ENCODE assay signal across 8 cellular contexts in the genomic region with DNA sequence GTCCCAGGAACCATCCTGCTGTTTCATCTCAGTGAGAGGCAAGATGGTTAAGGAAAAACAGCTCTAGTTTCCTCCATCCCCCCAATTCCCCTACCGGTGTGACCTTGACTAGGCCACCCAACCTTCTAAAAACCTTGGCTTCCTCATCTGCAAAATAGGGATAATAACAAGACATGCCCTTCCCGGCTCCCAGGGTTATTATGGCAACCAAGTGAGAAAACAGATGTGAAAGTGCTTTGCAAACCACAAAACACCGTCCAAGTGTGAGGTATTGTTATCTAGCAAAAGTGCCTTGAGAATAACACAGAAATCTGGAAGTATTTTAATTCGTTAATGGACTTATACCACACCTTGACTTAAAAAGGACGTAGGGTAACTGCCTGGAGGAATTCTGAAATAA.
DNase-seq lines count a peak whose midpoint lies in the region; ATAC-seq and TF ChIP-seq lines count a peak whose summit lies in the region.

No MANE protein-coding gene starts in this region.

- H3K27ac ChIP-seq in layer of hippocampus (ENCODE audit: low read depth, low read length) (peak overlapping the region; percentile 90), thyroid gland (peak overlapping the region in 2 of 3 donors; percentile 76 to 90)

- no peaks in the 10 kb centered on the region for H3K27me3 ChIP-seq in layer of hippocampus (ENCODE audit: control insufficient read depth, insufficient read depth, low read length)
- H3K27me3 ChIP-seq in thyroid gland = no peaks in the 10 kb centered on the region

- H3K36me3 ChIP-seq in thyroid gland = no peaks in the 10 kb centered on the region

- peaks cover 98% of the 10 kb centered on the region for H3K4me1 Mint-ChIP-seq in activated naive CD4-positive, alpha-beta T cell treated with anti-CD3 and anti-CD28 coated beads, Interleukin-2, amount 10 ng/mL, durations not matched to agents 7 days and 5 days
- peaks cover 93% of the 10 kb centered on the region for H3K4me1 Mint-ChIP-seq in activated T-helper 1 cell treated with anti-CD3 and anti-CD28 coated beads, Interleukin-12 subunit alpha, Interleukin-12 subunit beta, Interleukin-2, Interleukin-4 antibody, amounts not matched to agents 30 ng/mL and 10 ng/mL and 1 ng/mL, durations not matched to agents 14 hours and 24 hours and 36 hours (ENCODE audit: low read depth)

- H3K27ac Mint-ChIP-seq in activated naive CD4-positive, alpha-beta T cell treated with anti-CD3 and anti-CD28 coated beads, Interleukin-2, amount 10 ng/mL, durations not matched to agents 7 days and 5 days = peak overlapping the region; percentile 93
- H3K27ac Mint-ChIP-seq in activated T-helper 1 cell treated with anti-CD3 and anti-CD28 coated beads, Interleukin-12 subunit alpha, Interleukin-12 subunit beta, Interleukin-2, Interleukin-4 antibody, amounts not matched to agents 30 ng/mL and 10 ng/mL and 1 ng/mL, durations not matched to agents 14 hours and 24 hours and 36 hours = peak overlapping the region; percentile 93

- no peak for TF ChIP-seq CTCF in thyroid gland (IDR thresholded peaks at IDR 0.05)

- TF ChIP-seq POLR2A in thyroid gland (IDR thresholded peaks at IDR 0.05) = no peak

- no peak for DNase-seq in activated naive CD4-positive, alpha-beta T cell treated with anti-CD3 and anti-CD28 coated beads, Interleukin-2, amount 10 ng/mL, durations not matched to agents 7 days and 5 days
- no peak for DNase-seq in activated naive CD4-positive, alpha-beta T cell (lab: John Stamatoyannopoulos, UW)
- DNase-seq in activated T-helper 1 cell treated with anti-CD3 and anti-CD28 coated beads, Interleukin-12 subunit alpha, Interleukin-12 subunit beta, Interleukin-2, Interleukin-4 antibody, amounts not matched to agents 30 ng/mL and 10 ng/mL and 1 ng/mL, durations not matched to agents 14 hours and 24 hours and 36 hours (ENCODE audit: low spot score) = no peak
- DNase-seq in thyroid gland = no peak
- no peak for DNase-seq in AG08396 (ENCODE audit: low spot score)

- H3K4me3 Mint-ChIP-seq in activated naive CD4-positive, alpha-beta T cell treated with anti-CD3 and anti-CD28 coated beads, Interleukin-2, amount 10 ng/mL, durations not matched to agents 7 days and 5 days = peak overlapping the region; percentile 5
- peak overlapping the region; percentile 57 for H3K4me3 Mint-ChIP-seq in activated T-helper 1 cell treated with anti-CD3 and anti-CD28 coated beads, Interleukin-12 subunit alpha, Interleukin-12 subunit beta, Interleukin-2, Interleukin-4 antibody, amounts not matched to agents 30 ng/mL and 10 ng/mL and 1 ng/mL, durations not matched to agents 14 hours and 24 hours and 36 hours

- H3K4me1 ChIP-seq in thyroid gland = peaks cover 13 to 38% of the 10 kb centered on the region in 2 donors

- WGBS in thyroid gland, 2 donors = 62 to 64% methylated on average over 5 of the region's 5 CpGs

- ATAC-seq in GM18520 (IDR thresholded peaks at IDR 0.05; ENCODE audit: unreplicated experiment) = no peak
- ATAC-seq in HG03095 (IDR thresholded peaks at IDR 0.05; ENCODE audit: unreplicated experiment) = no peak

- CTCF ChIA-PET in activated naive CD4-positive, alpha-beta T cell treated with anti-CD3 and anti-CD28 coated beads, Interleukin-2, amount 10 ng/mL, durations not matched to agents 7 days and 5 days (lab: Charles Lee) = interaction anchor here (1.2 to 1.5 kb wide), 4 partner anchors 9 to 124 kb away, joined by 3 to 4 read pairs (median 4); no protein-coding TSS in a partner anchor

- no peak overlapping the region for H3K4me3 ChIP-seq in thyroid gland (replicated peaks in 1 of 3)

- no peaks in the 10 kb centered on the region for H3K9me3 Mint-ChIP-seq in activated naive CD4-positive, alpha-beta T cell treated with anti-CD3 and anti-CD28 coated beads, Interleukin-2, amount 10 ng/mL, durations not matched to agents 7 days and 5 days
- no peaks in the 10 kb centered on the region for H3K9me3 Mint-ChIP-seq in activated T-helper 1 cell treated with anti-CD3 and anti-CD28 coated beads, Interleukin-12 subunit alpha, Interleukin-12 subunit beta, Interleukin-2, Interleukin-4 antibody, amounts not matched to agents 30 ng/mL and 10 ng/mL and 1 ng/mL, durations not matched to agents 14 hours and 24 hours and 36 hours

- H3K27me3 Mint-ChIP-seq in activated naive CD4-positive, alpha-beta T cell treated with anti-CD3 and anti-CD28 coated beads, Interleukin-2, amount 10 ng/mL, durations not matched to agents 7 days and 5 days = no peaks in the 10 kb centered on the region
- no peaks in the 10 kb centered on the region for H3K27me3 Mint-ChIP-seq in activated T-helper 1 cell treated with anti-CD3 and anti-CD28 coated beads, Interleukin-12 subunit alpha, Interleukin-12 subunit beta, Interleukin-2, Interleukin-4 antibody, amounts not matched to agents 30 ng/mL and 10 ng/mL and 1 ng/mL, durations not matched to agents 14 hours and 24 hours and 36 hours (ENCODE audit: insufficient read depth)

- peaks cover 52% of the 10 kb centered on the region for H3K36me3 Mint-ChIP-seq in activated naive CD4-positive, alpha-beta T cell treated with anti-CD3 and anti-CD28 coated beads, Interleukin-2, amount 10 ng/mL, durations not matched to agents 7 days and 5 days
- peaks cover 23% of the 10 kb centered on the region for H3K36me3 Mint-ChIP-seq in activated T-helper 1 cell treated with anti-CD3 and anti-CD28 coated beads, Interleukin-12 subunit alpha, Interleukin-12 subunit beta, Interleukin-2, Interleukin-4 antibody, amounts not matched to agents 30 ng/mL and 10 ng/mL and 1 ng/mL, durations not matched to agents 14 hours and 24 hours and 36 hours (ENCODE audit: low read depth)

- intact Hi-C loops in activated T-helper 1 cell treated with anti-CD3 and anti-CD28 coated beads, Interleukin-12 subunit alpha, Interleukin-12 subunit beta, Interleukin-2, Interleukin-4 antibody, amounts not matched to agents 30 ng/mL and 10 ng/mL and 1 ng/mL, durations not matched to agents 14 hours and 24 hours and 36 hours (cut with micrococcal nuclease) = loop anchor here (1.0 to 5.0 kb wide), 3 partner anchors 42 to 269 kb away; a partner anchor contains a TSS
- intact Hi-C loops in thyroid gland (cut with DNase I) = no loop called here

- no peaks in the 10 kb centered on the region for H3K9me3 ChIP-seq in thyroid gland
